ENCODE assay signal across 1 cellular context in the genomic region with DNA sequence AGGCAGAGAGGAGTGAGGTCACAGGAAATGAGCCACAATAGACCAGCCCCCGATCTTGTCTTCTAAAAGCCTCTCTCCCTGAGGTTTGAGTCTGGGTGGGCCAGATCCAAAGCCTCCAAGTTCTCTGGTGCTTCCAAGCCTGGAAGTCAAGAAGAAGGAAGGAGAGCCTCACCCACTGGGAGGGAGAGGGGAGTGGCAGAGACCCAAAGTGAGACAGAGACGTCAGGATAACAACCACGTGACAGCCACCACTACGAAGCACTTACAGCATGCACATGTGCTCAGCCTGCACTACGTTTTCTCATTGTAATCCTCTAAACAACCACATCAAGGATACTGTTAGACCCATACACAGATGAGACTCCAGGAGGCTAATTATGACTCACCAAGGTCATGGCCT.
TF ChIP-seq lines count a peak whose summit lies in the region.

No MANE protein-coding gene starts in this region.

TF ChIP-seq in GM23338, 12 proteins besides CTCF, POLR2A, EP300 and RAD21 (continued from another document):
- TF ChIP-seq, protein P1, sequence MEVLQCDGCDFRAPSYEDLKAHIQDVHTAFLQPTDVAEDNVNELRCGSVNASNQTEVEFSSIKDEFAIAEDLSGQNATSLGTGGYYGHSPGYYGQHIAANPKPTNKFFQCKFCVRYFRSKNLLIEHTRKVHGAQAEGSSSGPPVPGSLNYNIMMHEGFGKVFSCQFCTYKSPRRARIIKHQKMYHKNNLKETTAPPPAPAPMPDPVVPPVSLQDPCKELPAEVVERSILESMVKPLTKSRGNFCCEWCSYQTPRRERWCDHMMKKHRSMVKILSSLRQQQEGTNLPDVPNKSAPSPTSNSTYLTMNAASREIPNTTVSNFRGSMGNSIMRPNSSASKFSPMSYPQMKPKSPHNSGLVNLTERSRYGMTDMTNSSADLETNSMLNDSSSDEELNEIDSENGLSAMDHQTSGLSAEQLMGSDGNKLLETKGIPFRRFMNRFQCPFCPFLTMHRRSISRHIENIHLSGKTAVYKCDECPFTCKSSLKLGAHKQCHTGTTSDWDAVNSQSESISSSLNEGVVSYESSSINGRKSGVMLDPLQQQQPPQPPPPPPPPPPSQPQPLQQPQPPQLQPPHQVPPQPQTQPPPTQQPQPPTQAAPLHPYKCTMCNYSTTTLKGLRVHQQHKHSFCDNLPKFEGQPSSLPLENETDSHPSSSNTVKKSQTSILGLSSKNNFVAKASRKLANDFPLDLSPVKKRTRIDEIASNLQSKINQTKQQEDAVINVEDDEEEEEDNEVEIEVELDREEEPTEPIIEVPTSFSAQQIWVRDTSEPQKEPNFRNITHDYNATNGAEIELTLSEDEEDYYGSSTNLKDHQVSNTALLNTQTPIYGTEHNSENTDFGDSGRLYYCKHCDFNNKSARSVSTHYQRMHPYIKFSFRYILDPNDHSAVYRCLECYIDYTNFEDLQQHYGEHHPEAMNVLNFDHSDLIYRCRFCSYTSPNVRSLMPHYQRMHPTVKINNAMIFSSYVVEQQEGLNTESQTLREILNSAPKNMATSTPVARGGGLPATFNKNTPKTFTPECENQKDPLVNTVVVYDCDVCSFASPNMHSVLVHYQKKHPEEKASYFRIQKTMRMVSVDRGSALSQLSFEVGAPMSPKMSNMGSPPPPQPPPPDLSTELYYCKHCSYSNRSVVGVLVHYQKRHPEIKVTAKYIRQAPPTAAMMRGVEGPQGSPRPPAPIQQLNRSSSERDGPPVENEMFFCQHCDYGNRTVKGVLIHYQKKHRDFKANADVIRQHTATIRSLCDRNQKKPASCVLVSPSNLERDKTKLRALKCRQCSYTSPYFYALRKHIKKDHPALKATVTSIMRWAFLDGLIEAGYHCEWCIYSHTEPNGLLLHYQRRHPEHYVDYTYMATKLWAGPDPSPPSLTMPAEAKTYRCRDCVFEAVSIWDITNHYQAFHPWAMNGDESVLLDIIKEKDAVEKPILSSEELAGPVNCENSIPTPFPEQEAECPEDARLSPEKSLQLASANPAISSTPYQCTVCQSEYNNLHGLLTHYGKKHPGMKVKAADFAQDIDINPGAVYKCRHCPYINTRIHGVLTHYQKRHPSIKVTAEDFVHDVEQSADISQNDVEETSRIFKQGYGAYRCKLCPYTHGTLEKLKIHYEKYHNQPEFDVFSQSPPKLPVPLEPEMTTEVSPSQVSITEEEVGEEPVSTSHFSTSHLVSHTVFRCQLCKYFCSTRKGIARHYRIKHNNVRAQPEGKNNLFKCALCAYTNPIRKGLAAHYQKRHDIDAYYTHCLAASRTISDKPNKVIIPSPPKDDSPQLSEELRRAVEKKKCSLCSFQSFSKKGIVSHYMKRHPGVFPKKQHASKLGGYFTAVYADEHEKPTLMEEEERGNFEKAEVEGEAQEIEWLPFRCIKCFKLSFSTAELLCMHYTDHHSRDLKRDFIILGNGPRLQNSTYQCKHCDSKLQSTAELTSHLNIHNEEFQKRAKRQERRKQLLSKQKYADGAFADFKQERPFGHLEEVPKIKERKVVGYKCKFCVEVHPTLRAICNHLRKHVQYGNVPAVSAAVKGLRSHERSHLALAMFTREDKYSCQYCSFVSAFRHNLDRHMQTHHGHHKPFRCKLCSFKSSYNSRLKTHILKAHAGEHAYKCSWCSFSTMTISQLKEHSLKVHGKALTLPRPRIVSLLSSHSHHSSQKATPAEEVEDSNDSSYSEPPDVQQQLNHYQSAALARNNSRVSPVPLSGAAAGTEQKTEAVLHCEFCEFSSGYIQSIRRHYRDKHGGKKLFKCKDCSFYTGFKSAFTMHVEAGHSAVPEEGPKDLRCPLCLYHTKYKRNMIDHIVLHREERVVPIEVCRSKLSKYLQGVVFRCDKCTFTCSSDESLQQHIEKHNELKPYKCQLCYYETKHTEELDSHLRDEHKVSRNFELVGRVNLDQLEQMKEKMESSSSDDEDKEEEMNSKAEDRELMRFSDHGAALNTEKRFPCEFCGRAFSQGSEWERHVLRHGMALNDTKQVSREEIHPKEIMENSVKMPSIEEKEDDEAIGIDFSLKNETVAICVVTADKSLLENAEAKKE (CRISPR knock-in tag; IDR thresholded peaks at IDR 0.05), result no peak
- TF ChIP-seq EZH2phosphoT487 (IDR thresholded peaks at IDR 0.05; ENCODE audit: unreplicated experiment) (no peak), CREB1 (CRISPR knock-in tag; IDR thresholded peaks at IDR 0.05; ENCODE audit: low read depth) (no peak), ZNF331 (CRISPR knock-in tag; IDR thresholded peaks at IDR 0.05; ENCODE audit: low read depth) (no peak), NANOG (IDR thresholded peaks at IDR 0.05; ENCODE audit: borderline replicate concordance) (no peak), POLR2AphosphoS5 (IDR thresholded peaks at IDR 0.05; ENCODE audit: low read depth) (no peak), EZH2 (IDR thresholded peaks at IDR 0.05; ENCODE audit: low read depth, unreplicated experiment) (no peak), STAT1 (IDR thresholded peaks at IDR 0.05; ENCODE audit: unreplicated experiment) (no peak)
- TF ChIP-seq, protein P2, sequence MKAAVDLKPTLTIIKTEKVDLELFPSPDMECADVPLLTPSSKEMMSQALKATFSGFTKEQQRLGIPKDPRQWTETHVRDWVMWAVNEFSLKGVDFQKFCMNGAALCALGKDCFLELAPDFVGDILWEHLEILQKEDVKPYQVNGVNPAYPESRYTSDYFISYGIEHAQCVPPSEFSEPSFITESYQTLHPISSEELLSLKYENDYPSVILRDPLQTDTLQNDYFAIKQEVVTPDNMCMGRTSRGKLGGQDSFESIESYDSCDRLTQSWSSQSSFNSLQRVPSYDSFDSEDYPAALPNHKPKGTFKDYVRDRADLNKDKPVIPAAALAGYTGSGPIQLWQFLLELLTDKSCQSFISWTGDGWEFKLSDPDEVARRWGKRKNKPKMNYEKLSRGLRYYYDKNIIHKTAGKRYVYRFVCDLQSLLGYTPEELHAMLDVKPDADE (IDR thresholded peaks at IDR 0.05), result no peak
